Comparison of ENCODE assay signal across 16 cellular contexts in genomic region chr2:12487253-12488004, GRCh38.
DNase-seq lines count a peak whose midpoint lies in the region; ATAC-seq and TF ChIP-seq lines count a peak whose summit lies in the region.
"Had no signal": no experiment of that assay in that cellular context is flagged by ENCODE, and none has a peak within 500 bp of the region (broad histone marks: within the 10 kb centered on the region; RNA-seq: fewer than 3 reads in every experiment).

No MANE protein-coding gene starts in this region.

- H3K9me3 ChIP-seq in CD4-positive, CD25-positive, alpha-beta regulatory T cell (ENCODE audit: control insufficient read depth in 2 of 2, low read length in 2 of 2), result no peaks in the 10 kb centered on the region
- H3K9me3 ChIP-seq in DOHH2 (ENCODE audit: control insufficient read depth, insufficient read depth, low read length) (no peaks in the 10 kb centered on the region), PC-9 (ENCODE audit: insufficient read depth, low read depth) (0 out of 2 replicates have a peak, but pooled peaks cover 7% of the 10 kb centered on the region), esophagus muscularis mucosa (no peaks in the 10 kb centered on the region)
- H3K9me3 ChIP-seq: ovary had no signal

- H4K20me1 ChIP-seq in DOHH2 (ENCODE audit: control insufficient read depth, insufficient read depth, low read depth, low read length) (no peaks in the 10 kb centered on the region), PC-9 (ENCODE audit: insufficient read depth) (no peaks in the 10 kb centered on the region)

- no peak overlapping the region for H3K4me3 ChIP-seq in CD4-positive, CD25-positive, alpha-beta regulatory T cell (ENCODE audit: low read depth, low read length)
- H3K4me3 ChIP-seq in DOHH2 (ENCODE audit: low read length) (no peak overlapping the region), PC-9 (no peak overlapping the region), esophagus muscularis mucosa (no peak overlapping the region)
- H3K4me3 ChIP-seq: dorsolateral prefrontal cortex, hepatocyte, ovary, tibial nerve had no signal

- CTCF ChIA-PET in PC-9 (lab: Charles Lee), result interaction anchor here (1.1 kb wide), 1 partner anchor 228 kb away, joined by 3 read pairs; no protein-coding TSS in a partner anchor

- H2AFZ ChIP-seq in PC-9, result no peak overlapping the region
- H2AFZ ChIP-seq: hepatocyte had no signal

- H3K4me2 ChIP-seq in DOHH2 (ENCODE audit: low read length) (peak overlapping the region; percentile 20; the same call in 1 of the 2 replicates), PC-9 (peak overlapping the region; percentile 79)
- H3K4me2 ChIP-seq: hepatocyte had no signal

- no peaks in the 10 kb centered on the region for H3K36me3 ChIP-seq in CD4-positive, CD25-positive, alpha-beta regulatory T cell (ENCODE audit: control insufficient read depth, insufficient read depth, low read length)
- H3K36me3 ChIP-seq in DOHH2 (ENCODE audit: control insufficient read depth, low read length), result no peaks in the 10 kb centered on the region
- no peaks in the 10 kb centered on the region for H3K36me3 ChIP-seq in PC-9 (ENCODE audit: low read depth)
- H3K36me3 ChIP-seq in esophagus muscularis mucosa, result no peaks in the 10 kb centered on the region
- H3K36me3 ChIP-seq: ovary, tibial nerve had no signal

- peak overlapping the region; percentile 18 to 87 (median 82) for H3K4me3 Mint-ChIP-seq in CD4-positive, CD25-positive, alpha-beta regulatory T cell
- H3K4me3 Mint-ChIP-seq: brain had no signal

- peak overlapping the region; percentile 95 to 98 (median 95) for H3K27ac Mint-ChIP-seq in CD4-positive, CD25-positive, alpha-beta regulatory T cell
- H3K27ac Mint-ChIP-seq: brain had no signal

- no peaks in the 10 kb centered on the region for H3F3A ChIP-seq in DOHH2 (ENCODE audit: control insufficient read depth, insufficient read depth)
- H3F3A ChIP-seq in PC-9 (ENCODE audit: insufficient read depth, low read depth), result peaks cover 21% of the 10 kb centered on the region

- ATAC-seq in CD4-positive, CD25-positive, alpha-beta regulatory T cell (ENCODE audit: low read depth in 2 of 2), result no peak
- no peak for ATAC-seq in GM19023 (IDR thresholded peaks at IDR 0.05; ENCODE audit: unreplicated experiment)

- H3K9me2 ChIP-seq in DOHH2 (replicated peaks; ENCODE audit: control insufficient read depth, low read length), result no peaks in the 10 kb centered on the region
- no peaks in the 10 kb centered on the region for H3K9me2 ChIP-seq in PC-9 (ENCODE audit: insufficient read depth)

- H3K9me3 Mint-ChIP-seq in CD4-positive, CD25-positive, alpha-beta regulatory T cell, result peaks cover 0 to 2% (median 0%) of the 10 kb centered on the region in 7 donors

- H3K4me1 Mint-ChIP-seq in CD4-positive, CD25-positive, alpha-beta regulatory T cell, result peaks cover 29 to 75% (median 50%) of the 10 kb centered on the region in 4 donors
- H3K4me1 Mint-ChIP-seq: brain had no signal

- TF ChIP-seq EP300 in esophagus muscularis mucosa (IDR thresholded peaks at IDR 0.05), result no peak

- no peak for TF ChIP-seq POLR2A in esophagus muscularis mucosa (IDR thresholded peaks at IDR 0.05; ENCODE audit: low read depth)

- intact Hi-C loops in PC-9 (cut with micrococcal nuclease; ENCODE audit: unreplicated experiment) (no loop called here), esophagus muscularis mucosa (cut with DNase I) (no loop called here)

- no TSS peak for BruUV-seq in PC-9 (replicated peaks; lab: Mats Ljungman, UMichigan)

- H3K27me3 Mint-ChIP-seq in CD4-positive, CD25-positive, alpha-beta regulatory T cell, result no peaks in the 10 kb centered on the region

- H3K27ac ChIP-seq in CD4-positive, CD25-positive, alpha-beta regulatory T cell (ENCODE audit: insufficient read depth, low read length, poor library complexity, severe bottlenecking), result peak overlapping the region; percentile 63
- H3K27ac ChIP-seq in DOHH2 (ENCODE audit: low read depth, low read length) (no peak overlapping the region), PC-9 (no peak overlapping the region), esophagus muscularis mucosa (replicated peaks in 1 of 4) (no peak overlapping the region)
- H3K27ac ChIP-seq: dorsolateral prefrontal cortex, hepatocyte, tibial nerve had no signal

- H3K36me3 Mint-ChIP-seq in CD4-positive, CD25-positive, alpha-beta regulatory T cell, result peaks cover 7% of the 10 kb centered on the region
- H3K36me3 Mint-ChIP-seq: brain had no signal

- TF ChIP-seq CTCF in DOHH2 (IDR thresholded peaks at IDR 0.05; ENCODE audit: low read depth, low read length, poor library complexity, severe bottlenecking) (no peak), PC-9 (conservative IDR thresholded peaks at IDR 0.05) (no peak), esophagus muscularis mucosa (IDR thresholded peaks at IDR 0.05) (no peak)

- no peak for DNase-seq in CD4-positive, CD25-positive, alpha-beta regulatory T cell
- DNase-seq in PC-9, result no peak
- peak; percentile 64 for DNase-seq in esophagus muscularis mucosa (ENCODE audit: extremely low spot score)
- no peak for DNase-seq in DMS 273 (lab: John Stamatoyannopoulos, UW; ENCODE audit: unreplicated experiment)
- DNase-seq in activated CD4-positive, CD25-positive, alpha-beta regulatory T cell treated with anti-CD3 and anti-CD28 coated beads, Interleukin-2, amount 50 U/mL, for 72 hours, result no peak
- DNase-seq in NCI-H524 (lab: John Stamatoyannopoulos, UW), result no peak
- DNase-seq: AML-193, dorsolateral prefrontal cortex, NCI-H1092, NCI-H2171, ovary had no signal

- H3K4me1 ChIP-seq in CD4-positive, CD25-positive, alpha-beta regulatory T cell (ENCODE audit: control insufficient read depth, insufficient read depth, low read length, poor library complexity, severe bottlenecking), result peaks cover 37% of the 10 kb centered on the region
- peaks cover 24% of the 10 kb centered on the region for H3K4me1 ChIP-seq in DOHH2 (ENCODE audit: control insufficient read depth, low read length)
- H3K4me1 ChIP-seq in PC-9 (replicated peaks; ENCODE audit: insufficient read depth), result peaks cover 31% of the 10 kb centered on the region
- peaks cover 14 to 28% (median 19%) of the 10 kb centered on the region in 4 donors for H3K4me1 ChIP-seq in esophagus muscularis mucosa

- POLR2A ChIA-PET in PC-9 (lab: Charles Lee; ENCODE audit: unreplicated experiment), result no interaction called here

- no peaks in the 10 kb centered on the region for H3K79me2 ChIP-seq in DOHH2 (ENCODE audit: control insufficient read depth, low read length)
- no peaks in the 10 kb centered on the region for H3K79me2 ChIP-seq in PC-9 (ENCODE audit: low read depth)
- H3K79me2 ChIP-seq: hepatocyte had no signal

- H3K27me3 ChIP-seq in CD4-positive, CD25-positive, alpha-beta regulatory T cell (ENCODE audit: control insufficient read depth, insufficient read depth, low read length), result no peaks in the 10 kb centered on the region
- H3K27me3 ChIP-seq in DOHH2 (ENCODE audit: control insufficient read depth, low read length) (no peaks in the 10 kb centered on the region), PC-9 (ENCODE audit: insufficient read depth, low read depth) (no peaks in the 10 kb centered on the region), esophagus muscularis mucosa (no peaks in the 10 kb centered on the region)
- H3K27me3 ChIP-seq: dorsolateral prefrontal cortex, hepatocyte, ovary, tibial nerve had no signal

- WGBS in esophagus muscularis mucosa, result 90% methylated on average over 8 of the region's 8 CpGs
